In genomic region chr16:67249178-67249759, GRCh38 we compare ENCODE assay signal across 8 cellular contexts. TPM values are rescaled to one million over a fixed set of nuclear protein-coding genes. Genes with fewer than 3 reads are reported as not detected.
A peak's percentile ranks its signal among the peaks of the same experiment; 100 is the strongest.
DNase-seq lines count a peak whose midpoint lies in the region; ATAC-seq and TF ChIP-seq lines count a peak whose summit lies in the region.

No MANE protein-coding gene starts in this region.

- H3K36me3 ChIP-seq in ES-I3 (ENCODE audit: insufficient read depth, low read length): no peaks in the 10 kb centered on the region
- H3K36me3 ChIP-seq in esophagus squamous epithelium: no peaks in the 10 kb centered on the region
- no peaks in the 10 kb centered on the region for H3K36me3 ChIP-seq in rectal smooth muscle tissue (ENCODE audit: control insufficient read depth, insufficient read depth, low read length)

- H3K27me3 ChIP-seq in esophagus squamous epithelium (peaks cover 0 to 43% (median 2%) of the 10 kb centered on the region in 4 donors), rectal smooth muscle tissue (ENCODE audit: control insufficient read depth, insufficient read depth, low read length) (peaks cover 17% of the 10 kb centered on the region)

- TF ChIP-seq POLR2A in esophagus squamous epithelium (IDR thresholded peaks at IDR 0.05): no peak

- CTCF ChIA-PET in RWPE1 (lab: Yijun Ruan, JAX): interaction anchor here (0.7 to 1.5 kb wide), 4 partner anchors 15 to 178 kb away, joined by 3 read pairs; no protein-coding TSS in a partner anchor

- H3K4me1 ChIP-seq in ES-I3 (ENCODE audit: insufficient read depth, low read length) (peaks cover 21% of the 10 kb centered on the region), esophagus squamous epithelium (peaks cover 33 to 53% (median 38%) of the 10 kb centered on the region in 3 donors), rectal smooth muscle tissue (ENCODE audit: control insufficient read depth, insufficient read depth, low read length) (peaks cover 9% of the 10 kb centered on the region)

- H3K27ac ChIP-seq in RWPE1 (peak overlapping the region; percentile 92), esophagus squamous epithelium (no peak overlapping the region), rectal smooth muscle tissue (ENCODE audit: low read depth, low read length) (no peak overlapping the region)

- POLR2A ChIA-PET in RWPE1 (lab: Yijun Ruan, JAX; ENCODE audit: low non-redundant PET): no interaction called here

- 39 to 49% methylated on average over 8 of the region's 18 CpGs for WGBS in esophagus squamous epithelium, 2 donors

- no peak for TF ChIP-seq CTCF in RWPE1 (conservative IDR thresholded peaks at IDR 0.05; ENCODE audit: low read depth)
- no peak for TF ChIP-seq CTCF in esophagus squamous epithelium (IDR thresholded peaks at IDR 0.05)

- ATAC-seq in HG03025 (IDR thresholded peaks at IDR 0.05; ENCODE audit: low FRiP score, unreplicated experiment): no peak

- DNase-seq in RWPE1 (ENCODE audit: low spot score) (no peak), esophagus squamous epithelium (lab: John Stamatoyannopoulos, UW) (no peak), cerebellar nuclear complex (lab: John Stamatoyannopoulos, UW) (no peak), mesenteric fat pad (ENCODE audit: low spot score) (no peak), OCI-M2 (lab: John Stamatoyannopoulos, UW; ENCODE audit: unreplicated experiment) (no peak)

- H3K9me3 ChIP-seq in ES-I3 (ENCODE audit: control insufficient read depth, insufficient read depth, low read length) (no peaks in the 10 kb centered on the region), esophagus squamous epithelium (no peaks in the 10 kb centered on the region)

- intact Hi-C loops in esophagus squamous epithelium (cut with DNase I): no loop called here

- peak overlapping the region; percentile 30 to 76 (median 64) for H3K4me3 ChIP-seq in esophagus squamous epithelium
- peak overlapping the region; percentile 61 for H3K4me3 ChIP-seq in rectal smooth muscle tissue (ENCODE audit: low read length)

- peak overlapping the region; percentile 96 for H3K9ac ChIP-seq in ES-I3 (ENCODE audit: low read depth, low read length)
- no peak overlapping the region for H3K9ac ChIP-seq in rectal smooth muscle tissue (ENCODE audit: low read length)

RNA-seq across cellular contexts. Expression of gene SLC9A5, which starts 0.5 kb away (rescaled TPM):
- under 1 TPM in 1 of 4 donors, not detected in 3; 0.19 TPM for total RNA-seq in esophagus squamous epithelium
- total RNA-seq in mesenteric fat pad: 0.55 TPM

RNA-seq across cellular contexts. Expression of gene FHOD1, which starts 2.0 kb away (rescaled TPM):
- total RNA-seq in esophagus squamous epithelium: 1 to 10 TPM; 1.9 to 7.4 (median 5.3) TPM
- 36.6 TPM for total RNA-seq in mesenteric fat pad

RNA-seq across cellular contexts. Expression of gene TMEM208, which starts 22.3 kb away (rescaled TPM):
- total RNA-seq in esophagus squamous epithelium (10 to 100 TPM; 24.4 to 36.0 (median 31.7) TPM), mesenteric fat pad (36.5 TPM)

RNA-seq across cellular contexts. Expression of gene PLEKHG4, which starts 30.1 kb away (rescaled TPM):
- 10 to 100 TPM in 1 of 4 donors, 1 to 10 TPM in 3; 5.0 to 11.4 (median 7.5) TPM for total RNA-seq in esophagus squamous epithelium
- total RNA-seq in mesenteric fat pad: 4.0 TPM

RNA-seq across cellular contexts. Expression of gene ELMO3, which starts 50.3 kb away (rescaled TPM):
- total RNA-seq in esophagus squamous epithelium: 10 to 100 TPM; 30.1 to 35.9 (median 32.9) TPM
- total RNA-seq in mesenteric fat pad: 1.2 TPM
